ENCODE assay signal across 10 cellular contexts in genomic region chr6:36827261-36828079, GRCh38. TPM values are rescaled to one million over a fixed set of nuclear protein-coding genes. Genes with fewer than 3 reads are reported as not detected.
DNase-seq lines count a peak whose midpoint lies in the region; ATAC-seq and TF ChIP-seq lines count a peak whose summit lies in the region.
"Had no signal": no experiment of that assay in that cellular context is flagged by ENCODE, and none has a peak within 500 bp of the region (broad histone marks: within the 10 kb centered on the region; RNA-seq: fewer than 3 reads in every experiment).

No MANE protein-coding gene starts in this region.

- H3K4me1 ChIP-seq in left ventricle myocardium inferior: peaks cover 92% of the 10 kb centered on the region

- TF ChIP-seq CTCF in left ventricle myocardium inferior (IDR thresholded peaks at IDR 0.05; ENCODE audit: borderline replicate concordance): no peak

- peaks cover 9% of the 10 kb centered on the region for H3K27me3 Mint-ChIP-seq in activated CD4-positive, alpha-beta T cell treated with anti-CD3 and anti-CD28 coated beads, Interleukin-2, amount 10 ng/mL, durations not matched to agents 7 days and 5 days

- intact Hi-C loops in left ventricle myocardium inferior (cut with micrococcal nuclease): no loop called here

- H3K27ac Mint-ChIP-seq in activated CD4-positive, alpha-beta T cell treated with anti-CD3 and anti-CD28 coated beads, Interleukin-2, amount 10 ng/mL, durations not matched to agents 7 days and 5 days: no peak overlapping the region
- H3K27ac Mint-ChIP-seq: B cell had no signal

- no peaks in the 10 kb centered on the region for H3K9me3 Mint-ChIP-seq in activated CD4-positive, alpha-beta T cell treated with anti-CD3 and anti-CD28 coated beads, Interleukin-2, amount 10 ng/mL, durations not matched to agents 7 days and 5 days

- H3K27me3 ChIP-seq in left ventricle myocardium inferior (ENCODE audit: low read depth): no peaks in the 10 kb centered on the region

- H3K4me1 Mint-ChIP-seq in activated CD4-positive, alpha-beta T cell treated with anti-CD3 and anti-CD28 coated beads, Interleukin-2, amount 10 ng/mL, durations not matched to agents 7 days and 5 days: peaks cover 12% of the 10 kb centered on the region

- DNase-seq in SIG-M5 treated with dmso at 0.1 percent for 504 hours (lab: John Stamatoyannopoulos, UW; ENCODE audit: unreplicated experiment): peak; percentile 37
- no peak for DNase-seq in SIG-M5 (lab: John Stamatoyannopoulos, UW)
- DNase-seq in activated CD4-positive, alpha-beta T cell treated with anti-CD3 and anti-CD28 coated beads, Interleukin-2, amount 10 ng/mL, durations not matched to agents 7 days and 5 days: peak; percentile 27
- DNase-seq in left ventricle myocardium inferior: no peak
- peak; percentile 35 for DNase-seq in stimulated activated naive CD8-positive, alpha-beta T cell treated with anti-CD3 and anti-CD28 coated beads, Interleukin-15, Interleukin-2, amounts not matched to agents 100 U/mL and 50 U/mL, for 24 hours

- H3K4me3 Mint-ChIP-seq in activated CD4-positive, alpha-beta T cell treated with anti-CD3 and anti-CD28 coated beads, Interleukin-2, amount 10 ng/mL, durations not matched to agents 7 days and 5 days: no peak overlapping the region
- H3K4me3 Mint-ChIP-seq: B cell had no signal

- CTCF ChIA-PET in activated CD4-positive, alpha-beta T cell treated with anti-CD3 and anti-CD28 coated beads, Interleukin-2, amount 10 ng/mL, durations not matched to agents 7 days and 5 days (lab: Charles Lee): interaction anchor here (0.6 to 1.0 kb wide), 2 partner anchors 219 to 228 kb away, joined by 3 read pairs; no protein-coding TSS in a partner anchor

- H3K36me3 ChIP-seq in left ventricle myocardium inferior: no peaks in the 10 kb centered on the region
- H3K36me3 ChIP-seq: thoracic aorta had no signal

- H3K27ac ChIP-seq in left ventricle myocardium inferior (replicated peaks): peak overlapping the region; percentile 66

- peak; percentile 65 for ATAC-seq in stimulated activated naive CD8-positive, alpha-beta T cell treated with anti-CD3 and anti-CD28 coated beads, Interleukin-15, Interleukin-2, amounts not matched to agents 100 U/mL and 50 U/mL, for 24 hours
- ATAC-seq in HG02642 (IDR thresholded peaks at IDR 0.05; ENCODE audit: poor library complexity, unreplicated experiment) (no peak), GM21381 (IDR thresholded peaks at IDR 0.05; ENCODE audit: unreplicated experiment) (no peak), HG03460 (IDR thresholded peaks at IDR 0.05; ENCODE audit: unreplicated experiment) (no peak)

- H3K36me3 Mint-ChIP-seq in activated CD4-positive, alpha-beta T cell treated with anti-CD3 and anti-CD28 coated beads, Interleukin-2, amount 10 ng/mL, durations not matched to agents 7 days and 5 days (ENCODE audit: low read depth): no peaks in the 10 kb centered on the region

- POLR2A ChIA-PET in activated CD4-positive, alpha-beta T cell treated with anti-CD3 and anti-CD28 coated beads, Interleukin-2, amount 10 ng/mL, durations not matched to agents 7 days and 5 days (lab: Charles Lee): no interaction called here

- no peaks in the 10 kb centered on the region for H3K9me3 ChIP-seq in left ventricle myocardium inferior (replicated peaks)
- H3K9me3 ChIP-seq: thoracic aorta had no signal

- no peak overlapping the region for H3K4me3 ChIP-seq in left ventricle myocardium inferior
- H3K4me3 ChIP-seq: thoracic aorta had no signal

RNA-seq across cellular contexts. Expression of gene CPNE5, which starts 11.8 kb away (rescaled TPM):
- total RNA-seq in activated CD4-positive, alpha-beta T cell treated with anti-CD3 and anti-CD28 coated beads, Interleukin-2, amount 10 ng/mL, durations not matched to agents 7 days and 5 days: under 1 TPM; 0.47 to 1.00 TPM
- 26.5 TPM for total RNA-seq in left ventricle myocardium inferior

RNA-seq across cellular contexts. Expression of gene PPIL1, which starts 47.1 kb away (rescaled TPM):
- total RNA-seq in activated CD4-positive, alpha-beta T cell treated with anti-CD3 and anti-CD28 coated beads, Interleukin-2, amount 10 ng/mL, durations not matched to agents 7 days and 5 days: 10 to 100 TPM; 27.0 to 29.3 TPM
- 69.1 TPM for total RNA-seq in left ventricle myocardium inferior

RNA-seq across cellular contexts. Expression of gene C6orf89, which starts 58.3 kb away (rescaled TPM):
- 10 to 100 TPM; 47.5 to 58.1 TPM for total RNA-seq in activated CD4-positive, alpha-beta T cell treated with anti-CD3 and anti-CD28 coated beads, Interleukin-2, amount 10 ng/mL, durations not matched to agents 7 days and 5 days
- total RNA-seq in left ventricle myocardium inferior: 76.4 TPM

Comparison
In these comparisons a context has a peak if more than half of its experiments do, and no peak if none do; other contexts are left out.
1. DNase-seq: peak in SIG-M5 treated with dmso at 0.1 percent for 504 hours (single experiment), activated CD4-positive, alpha-beta T cell treated with anti-CD3 and anti-CD28 coated beads, Interleukin-2, amount 10 ng/mL, durations not matched to agents 7 days and 5 days (single experiment) and stimulated activated naive CD8-positive, alpha-beta T cell treated with anti-CD3 and anti-CD28 coated beads, Interleukin-15, Interleukin-2, amounts not matched to agents 100 U/mL and 50 U/mL, for 24 hours (single experiment); none in SIG-M5 (single experiment) and left ventricle myocardium inferior (single experiment).
2. RNA of gene CPNE5, which starts 11.8 kb away (total RNA-seq): 26.5 TPM in left ventricle myocardium inferior (single experiment); 0.47 to 1.00 TPM in activated CD4-positive, alpha-beta T cell treated with anti-CD3 and anti-CD28 coated beads, Interleukin-2, amount 10 ng/mL, durations not matched to agents 7 days and 5 days; every median in the first group is over 10 times any median in the second.